In genomic region chr14:77040309-77040994, GRCh38 we compare ENCODE assay signal across 1 cellular context.
TF ChIP-seq lines count a peak whose summit lies in the region.

No MANE protein-coding gene starts in this region.

TF ChIP-seq in HEK293, 187 proteins besides CTCF, POLR2A, EP300 and RAD21 (continued from another document):
- TF ChIP-seq ZNF404 (tag by site-specific recombination; IDR thresholded peaks at IDR 0.05) (no peak), ZNF239 (tag by site-specific recombination; IDR thresholded peaks at IDR 0.05) (no peak), ZNF114 (tag by site-specific recombination; IDR thresholded peaks at IDR 0.05) (no peak), ZSCAN5A (tag by site-specific recombination; IDR thresholded peaks at IDR 0.05) (no peak), ZNF398 (tag by site-specific recombination; IDR thresholded peaks at IDR 0.05) (peak; percentile 96), ZNF501 (tag by site-specific recombination; IDR thresholded peaks at IDR 0.05) (0 out of 2 replicates have a peak, but pooled peaks have one; percentile 21), ZEB2 (tag by site-specific recombination; IDR thresholded peaks at IDR 0.05) (peak; percentile 82; the same call in 1 of the 2 replicates), GLIS1 (tag by site-specific recombination; IDR thresholded peaks at IDR 0.05) (peak; percentile 70), ZSCAN23 (tag by site-specific recombination; IDR thresholded peaks at IDR 0.05) (no peak; the same call in 1 of the 2 replicates), ZFP69B (tag by site-specific recombination; IDR thresholded peaks at IDR 0.05) (peak; percentile 33; the same call in 1 of the 2 replicates), ZNF292 (tag by site-specific recombination; IDR thresholded peaks at IDR 0.05; ENCODE audit: borderline replicate concordance, low read depth) (no peak), ZNF311 (tag by site-specific recombination; IDR thresholded peaks at IDR 0.05; ENCODE audit: borderline replicate concordance) (no peak), ZNF394 (tag by site-specific recombination; IDR thresholded peaks at IDR 0.05; ENCODE audit: borderline replicate concordance) (no peak), ZFHX2 (tag by site-specific recombination; conservative IDR thresholded peaks at IDR 0.05) (peak; percentile 30; the same call in 1 of the 2 replicates), ZNF26 (tag by site-specific recombination; IDR thresholded peaks at IDR 0.05) (no peak), ZNF670 (tag by site-specific recombination; IDR thresholded peaks at IDR 0.05; ENCODE audit: low read depth) (no peak), ZNF302 (tag by site-specific recombination; IDR thresholded peaks at IDR 0.05; ENCODE audit: low read depth) (no peak), KLF9 (tag by site-specific recombination; IDR thresholded peaks at IDR 0.05; ENCODE audit: low read depth) (peak; percentile 16; the same call in 1 of the 2 replicates), ZNF626 (tag by site-specific recombination; IDR thresholded peaks at IDR 0.05) (no peak), ZBTB44 (tag by site-specific recombination; IDR thresholded peaks at IDR 0.05) (peak; percentile 100), ZNF2 (tag by site-specific recombination; IDR thresholded peaks at IDR 0.05) (no peak), ZBTB17 (tag by site-specific recombination; IDR thresholded peaks at IDR 0.05) (peak; percentile 80), ZIC2 (tag by site-specific recombination; IDR thresholded peaks at IDR 0.05) (peak; percentile 5; the same call in 1 of the 2 replicates), ZNF843 (tag by site-specific recombination; IDR thresholded peaks at IDR 0.05) (no peak), ZNF132 (tag by site-specific recombination; IDR thresholded peaks at IDR 0.05; ENCODE audit: borderline replicate concordance) (no peak), ZXDB (tag by site-specific recombination; IDR thresholded peaks at IDR 0.05) (0 out of 2 replicates have a peak, but pooled peaks have one; percentile 35), ZNF596 (tag by site-specific recombination; IDR thresholded peaks at IDR 0.05) (0 out of 2 replicates have a peak, but pooled peaks have one; percentile 10)
- TF ChIP-seq, protein P1, sequence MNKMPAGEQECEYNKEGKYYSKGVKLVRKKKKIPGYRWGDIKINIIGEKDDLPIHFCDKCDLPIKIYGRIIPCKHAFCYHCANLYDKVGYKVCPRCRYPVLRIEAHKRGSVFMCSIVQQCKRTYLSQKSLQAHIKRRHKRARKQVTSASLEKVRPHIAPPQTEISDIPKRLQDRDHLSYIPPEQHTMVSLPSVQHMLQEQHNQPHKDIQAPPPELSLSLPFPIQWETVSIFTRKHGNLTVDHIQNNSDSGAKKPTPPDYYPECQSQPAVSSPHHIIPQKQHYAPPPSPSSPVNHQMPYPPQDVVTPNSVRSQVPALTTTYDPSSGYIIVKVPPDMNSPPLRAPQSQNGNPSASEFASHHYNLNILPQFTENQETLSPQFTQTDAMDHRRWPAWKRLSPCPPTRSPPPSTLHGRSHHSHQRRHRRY (tag by site-specific recombination; IDR thresholded peaks at IDR 0.05): no peak
- TF ChIP-seq, protein P2, sequence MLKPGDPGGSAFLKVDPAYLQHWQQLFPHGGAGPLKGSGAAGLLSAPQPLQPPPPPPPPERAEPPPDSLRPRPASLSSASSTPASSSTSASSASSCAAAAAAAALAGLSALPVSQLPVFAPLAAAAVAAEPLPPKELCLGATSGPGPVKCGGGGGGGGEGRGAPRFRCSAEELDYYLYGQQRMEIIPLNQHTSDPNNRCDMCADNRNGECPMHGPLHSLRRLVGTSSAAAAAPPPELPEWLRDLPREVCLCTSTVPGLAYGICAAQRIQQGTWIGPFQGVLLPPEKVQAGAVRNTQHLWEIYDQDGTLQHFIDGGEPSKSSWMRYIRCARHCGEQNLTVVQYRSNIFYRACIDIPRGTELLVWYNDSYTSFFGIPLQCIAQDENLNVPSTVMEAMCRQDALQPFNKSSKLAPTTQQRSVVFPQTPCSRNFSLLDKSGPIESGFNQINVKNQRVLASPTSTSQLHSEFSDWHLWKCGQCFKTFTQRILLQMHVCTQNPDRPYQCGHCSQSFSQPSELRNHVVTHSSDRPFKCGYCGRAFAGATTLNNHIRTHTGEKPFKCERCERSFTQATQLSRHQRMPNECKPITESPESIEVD (tag by site-specific recombination; IDR thresholded peaks at IDR 0.05): peak; percentile 71
TF ChIP-seq in HEK293: peak in this region for 51.
